ENCODE assay signal across 8 cellular contexts in genomic region chr3:100399341-100400071, GRCh38. TPM values are rescaled to one million over a fixed set of nuclear protein-coding genes. Genes with fewer than 3 reads are reported as not detected.
A peak's percentile ranks its signal among the peaks of the same experiment; 100 is the strongest.
DNase-seq lines count a peak whose midpoint lies in the region; ATAC-seq and TF ChIP-seq lines count a peak whose summit lies in the region.

No MANE protein-coding gene starts in this region.

- no peaks in the 10 kb centered on the region for H3K9me3 ChIP-seq in right lobe of liver
- no peaks in the 10 kb centered on the region for H3K9me3 ChIP-seq in tibial nerve

- CTCF ChIA-PET in activated CD8-positive, alpha-beta memory T cell treated with anti-CD3 and anti-CD28 coated beads, Interleukin-2, amount 10 ng/mL, durations not matched to agents 7 days and 5 days (lab: Charles Lee), result interaction anchor here (0.7 to 4.2 kb wide), 3 partner anchors 61 to 65 kb away, joined by 3 to 14 read pairs (median 3); partner anchors contain the start of gene NIT2

- H3K4me1 ChIP-seq in right lobe of liver, result peaks cover 0 to 43% (median 7%) of the 10 kb centered on the region in 4 donors
- peaks cover 0 to 70% (median 30%) of the 10 kb centered on the region in 4 donors for H3K4me1 ChIP-seq in tibial nerve

- peaks cover 26% of the 10 kb centered on the region for H3K36me3 Mint-ChIP-seq in activated CD8-positive, alpha-beta memory T cell treated with anti-CD3 and anti-CD28 coated beads, Interleukin-2, amount 10 ng/mL, durations not matched to agents 7 days and 5 days
- H3K36me3 Mint-ChIP-seq in activated naive CD8-positive, alpha-beta T cell treated with anti-CD3 and anti-CD28 coated beads for 36 hours, result peaks cover 24% of the 10 kb centered on the region

- DNase-seq in activated CD8-positive, alpha-beta memory T cell treated with anti-CD3 and anti-CD28 coated beads, Interleukin-2, amount 10 ng/mL, durations not matched to agents 7 days and 5 days, result peak; percentile 40
- DNase-seq in activated CD8-positive, alpha-beta memory T cell treated with anti-CD3 and anti-CD28 coated beads for 24 hours, result no peak
- no peak for DNase-seq in activated naive CD8-positive, alpha-beta T cell treated with anti-CD3 and anti-CD28 coated beads for 36 hours
- no peak for DNase-seq in right lobe of liver
- no peak for DNase-seq in tibial nerve (ENCODE audit: low spot score in 2 of 2)

- H3K27me3 ChIP-seq in right lobe of liver (no peaks in the 10 kb centered on the region), tibial nerve (no peaks in the 10 kb centered on the region)

- H3K27me3 Mint-ChIP-seq in activated CD8-positive, alpha-beta memory T cell treated with anti-CD3 and anti-CD28 coated beads, Interleukin-2, amount 10 ng/mL, durations not matched to agents 7 days and 5 days, result no peaks in the 10 kb centered on the region
- H3K27me3 Mint-ChIP-seq in activated naive CD8-positive, alpha-beta T cell treated with anti-CD3 and anti-CD28 coated beads for 36 hours, result no peaks in the 10 kb centered on the region

- TF ChIP-seq POLR2A in right lobe of liver (IDR thresholded peaks at IDR 0.05) (no peak), tibial nerve (IDR thresholded peaks at IDR 0.05) (no peak)

- TF ChIP-seq CTCF in right lobe of liver (IDR thresholded peaks at IDR 0.05) (no peak), tibial nerve (IDR thresholded peaks at IDR 0.05) (no peak)

- H3K9me3 Mint-ChIP-seq in activated CD8-positive, alpha-beta memory T cell treated with anti-CD3 and anti-CD28 coated beads, Interleukin-2, amount 10 ng/mL, durations not matched to agents 7 days and 5 days (ENCODE audit: low read depth), result no peaks in the 10 kb centered on the region
- H3K9me3 Mint-ChIP-seq in activated naive CD8-positive, alpha-beta T cell treated with anti-CD3 and anti-CD28 coated beads for 36 hours, result peaks cover 1% of the 10 kb centered on the region

- no peak for ATAC-seq in activated CD8-positive, alpha-beta memory T cell treated with anti-CD3 and anti-CD28 coated beads, Interleukin-2, amount 10 ng/mL, durations not matched to agents 7 days and 5 days
- ATAC-seq in right lobe of liver, result no peak
- ATAC-seq in HG02884 (IDR thresholded peaks at IDR 0.05; ENCODE audit: unreplicated experiment), result no peak
- no peak for ATAC-seq in GM21723 (IDR thresholded peaks at IDR 0.05; ENCODE audit: unreplicated experiment)
- ATAC-seq in GM18870 (IDR thresholded peaks at IDR 0.05; ENCODE audit: unreplicated experiment), result no peak

- intact Hi-C loops in right lobe of liver (cut with DNase I), result no loop called here

- H3K27ac Mint-ChIP-seq in activated CD8-positive, alpha-beta memory T cell treated with anti-CD3 and anti-CD28 coated beads, Interleukin-2, amount 10 ng/mL, durations not matched to agents 7 days and 5 days, result peak overlapping the region; percentile 94
- H3K27ac Mint-ChIP-seq in activated naive CD8-positive, alpha-beta T cell treated with anti-CD3 and anti-CD28 coated beads for 36 hours, result peak overlapping the region; percentile 81

- H3K36me3 ChIP-seq in right lobe of liver (no peaks in the 10 kb centered on the region), tibial nerve (no peaks in the 10 kb centered on the region)

- H3K4me3 ChIP-seq in right lobe of liver, result peak overlapping the region; percentile 80 to 91 (median 84)
- peak overlapping the region; percentile 79 to 100 (median 92) for H3K4me3 ChIP-seq in tibial nerve

- peaks cover 57% of the 10 kb centered on the region for H3K4me1 Mint-ChIP-seq in activated CD8-positive, alpha-beta memory T cell treated with anti-CD3 and anti-CD28 coated beads, Interleukin-2, amount 10 ng/mL, durations not matched to agents 7 days and 5 days
- peaks cover 53% of the 10 kb centered on the region for H3K4me1 Mint-ChIP-seq in activated naive CD8-positive, alpha-beta T cell treated with anti-CD3 and anti-CD28 coated beads for 36 hours

- H3K4me3 Mint-ChIP-seq in activated CD8-positive, alpha-beta memory T cell treated with anti-CD3 and anti-CD28 coated beads, Interleukin-2, amount 10 ng/mL, durations not matched to agents 7 days and 5 days, result peak overlapping the region; percentile 85
- peak overlapping the region; percentile 97 for H3K4me3 Mint-ChIP-seq in activated naive CD8-positive, alpha-beta T cell treated with anti-CD3 and anti-CD28 coated beads for 36 hours

- H3K27ac ChIP-seq in right lobe of liver, result peak overlapping the region; percentile 75 to 93 (median 84)
- peak overlapping the region in 1 of 4 donors; percentile 94 for H3K27ac ChIP-seq in tibial nerve

- no peak for TF ChIP-seq EP300 in tibial nerve (IDR thresholded peaks at IDR 0.05)

- 10% methylated on average over 9 of the region's 9 CpGs for WGBS in right lobe of liver (ENCODE audit: insufficient coverage, low coverage, low lambda C conversion rate, missing lambda C conversion rate)
- 37 to 42% methylated on average over 9 of the region's 9 CpGs for WGBS in tibial nerve, 2 donors

RNA-seq across cellular contexts. Expression of gene TOMM70, which starts 1.4 kb away (rescaled TPM):
- 10 to 100 TPM; 38.9 to 46.9 TPM for total RNA-seq in activated CD8-positive, alpha-beta memory T cell treated with anti-CD3 and anti-CD28 coated beads, Interleukin-2, amount 10 ng/mL, durations not matched to agents 7 days and 5 days
- 10 to 100 TPM; 68.8 to 70.8 TPM for total RNA-seq in activated naive CD8-positive, alpha-beta T cell treated with anti-CD3 and anti-CD28 coated beads for 36 hours
- total RNA-seq in right lobe of liver (10 to 100 TPM; 30.2 to 44.9 (median 39.6) TPM), tibial nerve (10 to 100 TPM; 32.7 to 42.6 (median 38.7) TPM)

RNA-seq across cellular contexts. Expression of gene LNP1, which starts 1.8 kb away (rescaled TPM):
- 1 to 10 TPM; 2.3 to 2.6 TPM for total RNA-seq in activated CD8-positive, alpha-beta memory T cell treated with anti-CD3 and anti-CD28 coated beads, Interleukin-2, amount 10 ng/mL, durations not matched to agents 7 days and 5 days
- 1 to 10 TPM; 1.7 to 1.9 TPM for total RNA-seq in activated naive CD8-positive, alpha-beta T cell treated with anti-CD3 and anti-CD28 coated beads for 36 hours
- total RNA-seq in right lobe of liver (1 to 10 TPM in 5 of 6 experiments, under 1 TPM in 1; 0.89 to 1.9 (median 1.7) TPM), tibial nerve (1 to 10 TPM; 1.5 to 5.7 (median 4.9) TPM)
